ENCODE assay signal across 8 cellular contexts in genomic region chr17:16589097-16589969, GRCh38. TPM values are rescaled to one million over a fixed set of nuclear protein-coding genes. Genes with fewer than 3 reads are reported as not detected.
DNase-seq lines count a peak whose midpoint lies in the region; ATAC-seq and TF ChIP-seq lines count a peak whose summit lies in the region.

No MANE protein-coding gene starts in this region.

- peak overlapping the region; percentile 85 for H3K56ac ChIP-seq in mesendoderm (ENCODE audit: low read length)

- CTCF ChIA-PET in BJ (lab: Yijun Ruan, JAX) = interaction anchor here (0.6 to 2.5 kb wide), 16 partner anchors 8 to 231 kb away, joined by 3 to 14 read pairs (median 4); partner anchors contain the start of gene ZNF287
- CTCF ChIA-PET in activated CD8-positive, alpha-beta memory T cell treated with anti-CD3 and anti-CD28 coated beads, Interleukin-2, amount 10 ng/mL, durations not matched to agents 7 days and 5 days (lab: Charles Lee) = interaction anchor here (0.6 to 2.8 kb wide), 30 partner anchors 9 to 883 kb away, joined by 3 to 33 read pairs (median 4); partner anchors contain the start of genes CCDC144A, NCOR1 and ZNF287

- H2AK5ac ChIP-seq in mesendoderm (ENCODE audit: low read length) = no peak overlapping the region

- H3K9ac ChIP-seq in endodermal cell (ENCODE audit: extremely low read depth, low read length, poor library complexity, severe bottlenecking) (peak overlapping the region; percentile 51), mesendoderm (ENCODE audit: low read length) (peak overlapping the region; percentile 76)

- no peak overlapping the region for H4K8ac ChIP-seq in mesendoderm (ENCODE audit: low read depth, low read length)

- H3K79me2 ChIP-seq in mesendoderm (ENCODE audit: control insufficient read depth, insufficient read depth, low read length) = no peaks in the 10 kb centered on the region

- H4K5ac ChIP-seq in mesendoderm (ENCODE audit: low read length) = no peak overlapping the region

- H3K23ac ChIP-seq in mesendoderm (ENCODE audit: low read length) = no peak overlapping the region

- H3K27me3 ChIP-seq in BJ (ENCODE audit: control insufficient read depth, insufficient read depth, low read length) (peaks cover 2% of the 10 kb centered on the region), endodermal cell (ENCODE audit: control insufficient read depth, insufficient read depth, low read length, poor library complexity, severe bottlenecking) (peaks cover 30% of the 10 kb centered on the region), mesendoderm (ENCODE audit: insufficient read depth, low read length, poor library complexity) (peaks cover 2% of the 10 kb centered on the region)

- H3K27me3 Mint-ChIP-seq in activated CD8-positive, alpha-beta memory T cell treated with anti-CD3 and anti-CD28 coated beads, Interleukin-2, amount 10 ng/mL, durations not matched to agents 7 days and 5 days = peaks cover 49% of the 10 kb centered on the region
- H3K27me3 Mint-ChIP-seq in endodermal cell (ENCODE audit: insufficient read depth) = peaks cover 50% of the 10 kb centered on the region

- 6 to 8% methylated on average over 34 to 53 of the region's 53 CpGs for WGBS in endodermal cell (ENCODE audit: insufficient coverage in 1 of 2, insufficient read length in 1 of 2), 2 experiments
- WGBS in mesendoderm (ENCODE audit: extremely low coverage, insufficient coverage, low lambda C conversion rate) = no CpG with 5 or more reads among the region's 53 CpGs

- H3K18ac ChIP-seq in mesendoderm (ENCODE audit: low read length) = peak overlapping the region; percentile 90

- H3K36me3 ChIP-seq in BJ (ENCODE audit: control insufficient read depth, insufficient read depth, low read length) = no peaks in the 10 kb centered on the region
- no peaks in the 10 kb centered on the region for H3K36me3 ChIP-seq in endodermal cell (ENCODE audit: control insufficient read depth, insufficient read depth, low read length)
- no peaks in the 10 kb centered on the region for H3K36me3 ChIP-seq in mesendoderm (ENCODE audit: control insufficient read depth, insufficient read depth, low read length)

- H3K4ac ChIP-seq in mesendoderm (ENCODE audit: low read depth, low read length) = no peak overlapping the region

- H2BK5ac ChIP-seq in mesendoderm (ENCODE audit: low read length) = no peak overlapping the region

- peak; percentile 66 for ATAC-seq in GM19463 (IDR thresholded peaks at IDR 0.05; ENCODE audit: unreplicated experiment)
- ATAC-seq in activated CD8-positive, alpha-beta memory T cell treated with anti-CD3 and anti-CD28 coated beads, Interleukin-2, amount 10 ng/mL, durations not matched to agents 7 days and 5 days = peak; percentile 92

- H3K27ac ChIP-seq in endodermal cell (ENCODE audit: low read depth, low read length) (no peak overlapping the region), mesendoderm (ENCODE audit: low read depth, low read length) (no peak overlapping the region)

- peaks cover 10% of the 10 kb centered on the region for H3K9me3 ChIP-seq in endodermal cell (ENCODE audit: control insufficient read depth, low read length)

- H3K4me3 ChIP-seq in BJ (ENCODE audit: low read depth, low read length) = peak overlapping the region; percentile 59
- H3K4me3 ChIP-seq in endodermal cell (ENCODE audit: low read length) = peak overlapping the region; percentile 79
- H3K4me3 ChIP-seq in mesendoderm (ENCODE audit: low read length) = peak overlapping the region; percentile 25

- no peaks in the 10 kb centered on the region for H3K9me3 Mint-ChIP-seq in activated CD8-positive, alpha-beta memory T cell treated with anti-CD3 and anti-CD28 coated beads, Interleukin-2, amount 10 ng/mL, durations not matched to agents 7 days and 5 days (ENCODE audit: low read depth)
- H3K9me3 Mint-ChIP-seq in endodermal cell = peaks cover 14% of the 10 kb centered on the region

- H3K79me1 ChIP-seq in mesendoderm (ENCODE audit: low read length) = no peaks in the 10 kb centered on the region

- no peaks in the 10 kb centered on the region for H3K36me3 Mint-ChIP-seq in activated CD8-positive, alpha-beta memory T cell treated with anti-CD3 and anti-CD28 coated beads, Interleukin-2, amount 10 ng/mL, durations not matched to agents 7 days and 5 days
- no peaks in the 10 kb centered on the region for H3K36me3 Mint-ChIP-seq in endodermal cell (ENCODE audit: low read depth)

- H3K4me1 ChIP-seq in endodermal cell (ENCODE audit: control insufficient read depth, insufficient read depth, low read length) (no peaks in the 10 kb centered on the region), mesendoderm (ENCODE audit: control insufficient read depth, low read depth, low read length) (no peaks in the 10 kb centered on the region)

- H3K4me1 Mint-ChIP-seq in activated CD8-positive, alpha-beta memory T cell treated with anti-CD3 and anti-CD28 coated beads, Interleukin-2, amount 10 ng/mL, durations not matched to agents 7 days and 5 days = peaks cover 8% of the 10 kb centered on the region
- H3K4me1 Mint-ChIP-seq in endodermal cell = no peaks in the 10 kb centered on the region

- H2BK120ac ChIP-seq in mesendoderm (ENCODE audit: low read depth, low read length) = no peak overlapping the region

- no peak overlapping the region for H2BK15ac ChIP-seq in mesendoderm (replicated peaks; ENCODE audit: low read depth)

- peak overlapping the region; percentile 54 for H3K4me3 Mint-ChIP-seq in activated CD8-positive, alpha-beta memory T cell treated with anti-CD3 and anti-CD28 coated beads, Interleukin-2, amount 10 ng/mL, durations not matched to agents 7 days and 5 days
- peak overlapping the region; percentile 65 for H3K4me3 Mint-ChIP-seq in endodermal cell

- H3K27ac Mint-ChIP-seq in activated CD8-positive, alpha-beta memory T cell treated with anti-CD3 and anti-CD28 coated beads, Interleukin-2, amount 10 ng/mL, durations not matched to agents 7 days and 5 days = no peak overlapping the region
- H3K27ac Mint-ChIP-seq in endodermal cell = no peak overlapping the region

- peak; percentile 34 for DNase-seq in BJ (ENCODE audit: low read depth)
- DNase-seq in HT1080 (ENCODE audit: low read depth) = peak; percentile 77
- DNase-seq in NOMO-1 treated with DMSO at 0.1 percent for 48 hours (lab: John Stamatoyannopoulos, UW; ENCODE audit: unreplicated experiment) = peak; percentile 88
- DNase-seq in activated CD8-positive, alpha-beta memory T cell treated with anti-CD3 and anti-CD28 coated beads, Interleukin-2, amount 10 ng/mL, durations not matched to agents 7 days and 5 days = peak; percentile 93
- DNase-seq in endodermal cell = peak; percentile 99
- peak; percentile 95 for DNase-seq in mesendoderm
- DNase-seq in stimulated activated CD8-positive, alpha-beta memory T cell treated with anti-CD3 and anti-CD28 coated beads, Interleukin-12 subunit alpha, Interleukin-12 subunit beta, amount 100 ng/mL, for 24 hours (ENCODE audit: extremely low read depth) = peak; percentile 76

- H3K4me2 ChIP-seq in mesendoderm (ENCODE audit: low read length) = peak overlapping the region; percentile 71

- TF ChIP-seq CTCF in BJ (IDR thresholded peaks at IDR 0.05; ENCODE audit: insufficient read depth, low read depth, low read length) (peak; percentile 99), endodermal cell (conservative IDR thresholded peaks at IDR 0.05) (peak; percentile 99)

- POLR2A ChIA-PET in BJ (lab: Charles Lee) = no interaction called here

RNA-seq across cellular contexts. Expression of gene ZNF287, which starts 20.3 kb away (rescaled TPM):
- polyA plus RNA-seq in BJ (2011; rRNA removed) = 6.0 and 6.6 TPM in 2 replicates
- polyA minus RNA-seq in BJ (2011; rRNA and poly(A)+ RNA removed) = 3.1 and 5.2 TPM in 2 replicates
- total RNA-seq in HT1080 (2014; rRNA removed; shearing (Covaris generic)) = 0.07 and 0.16 TPM in 2 replicates
- polyA plus RNA-seq in HT1080 (2015; cell fraction: cytosol; rRNA removed) = 0.59 and 0.69 TPM in 2 replicates
- polyA plus RNA-seq in HT1080 (2015; cell fraction: nucleus; rRNA removed) = 0.50 and 1.2 TPM in 2 replicates
- 1 to 10 TPM; 4.8 to 7.9 TPM for total RNA-seq in activated CD8-positive, alpha-beta memory T cell treated with anti-CD3 and anti-CD28 coated beads, Interleukin-2, amount 10 ng/mL, durations not matched to agents 7 days and 5 days
- 10 to 100 TPM in 1 of 2 donors, 1 to 10 TPM in 1; 6.9 to 16.4 TPM for total RNA-seq in endodermal cell
- polyA plus RNA-seq in endodermal cell (2013, experiment 1 of 2) = 9.7 TPM
- polyA plus RNA-seq in endodermal cell (2013, experiment 2 of 2) = 9.5 TPM
- 3.5 TPM for polyA plus RNA-seq in mesendoderm (2013, experiment 1 of 2)
- 2.3 TPM for polyA plus RNA-seq in mesendoderm (2013, experiment 2 of 2)

Comparison
In these comparisons a context has a peak if more than half of its experiments do, and no peak if none do; other contexts are left out.
1. DNase-seq: peak in every context shown above with its lines; median percentile 99 in endodermal cell; 95 in mesendoderm; 93 in activated CD8-positive, alpha-beta memory T cell treated with anti-CD3 and anti-CD28 coated beads, Interleukin-2, amount 10 ng/mL, durations not matched to agents 7 days and 5 days; 88 in NOMO-1 treated with DMSO at 0.1 percent for 48 hours; 77 in HT1080; 76 in stimulated activated CD8-positive, alpha-beta memory T cell treated with anti-CD3 and anti-CD28 coated beads, Interleukin-12 subunit alpha, Interleukin-12 subunit beta, amount 100 ng/mL, for 24 hours; 34 in BJ.
2. H3K4me3 ChIP-seq: peak in every context shown above with its lines; median percentile 79 in endodermal cell; 59 in BJ; 25 in mesendoderm.